12 cellular contexts compared by ENCODE assay signal in the genomic region with DNA sequence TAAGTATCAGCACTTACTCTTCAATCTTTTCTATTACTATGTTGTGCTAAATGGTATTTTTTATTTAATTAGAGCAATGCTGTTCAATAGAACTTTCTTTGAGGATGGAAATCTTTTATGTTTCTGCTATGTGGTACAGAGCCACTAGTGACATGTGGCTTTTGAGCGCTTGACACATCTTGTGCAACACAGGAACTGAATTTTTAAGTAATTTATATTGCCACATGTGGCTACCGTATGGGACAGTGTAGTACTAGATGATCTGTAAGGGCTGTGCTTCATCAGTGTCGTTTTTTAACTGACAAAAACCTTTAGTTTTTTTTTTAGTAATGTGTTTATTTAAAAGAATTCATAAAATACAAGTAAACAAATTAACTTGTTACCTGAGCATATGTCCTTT.
"Had no signal": no experiment of that assay in that cellular context is flagged by ENCODE, and none has a peak within 500 bp of the region (broad histone marks: within the 10 kb centered on the region; RNA-seq: fewer than 3 reads in every experiment).

No MANE protein-coding gene starts in this region.

- H3K4me1 ChIP-seq: parathyroid adenoma, stomach, testis, upper lobe of left lung had no signal

- H3K36me3 ChIP-seq: upper lobe of left lung had no signal

- H3K4me3 ChIP-seq: stomach, testis, upper lobe of left lung had no signal

- ATAC-seq: effector memory CD8-positive, alpha-beta T cell had no signal

- H3K9me3 ChIP-seq: stomach, testis, upper lobe of left lung had no signal

- H3K27ac ChIP-seq: parathyroid adenoma, stomach, testis, upper lobe of left lung had no signal

- DNase-seq: activated CD4-positive, alpha-beta T cell treated with anti-CD3 and anti-CD28 coated beads, Interleukin-2, amount 50 U/mL, for 4 hours; activated CD4-positive, CD25-positive, alpha-beta regulatory T cell treated with anti-CD3 and anti-CD28 coated beads, Interleukin-2, amount 50 U/mL, for 72 hours; activated naive CD4-positive, alpha-beta T cell treated with anti-CD3 and anti-CD28 coated beads for 36 hours; activated T-cell treated with anti-CD3 and anti-CD28 coated beads for 4 hours; dermis blood vessel endothelial cell; effector memory CD8-positive, alpha-beta T cell; islet precursor cell; stimulated activated CD4-positive, alpha-beta T cell treated with anti-CD3 and anti-CD28 coated beads, Interleukin-1b, Interleukin-23, amount 100 ng/mL, for 48 hours; stomach; testis; upper lobe of left lung had no signal

- H3K27me3 ChIP-seq: testis, upper lobe of left lung had no signal
